ENCODE assay signal across 1 cellular context in genomic region chr11:66189031-66189745, GRCh38.
TF ChIP-seq lines count a peak whose summit lies in the region.

No MANE protein-coding gene starts in this region.

TF ChIP-seq in IMR-90, 13 proteins besides CTCF, POLR2A, EP300 and RAD21 (continued from another document):
- TF ChIP-seq ELK1 (IDR thresholded peaks at IDR 0.05; ENCODE audit: borderline replicate concordance, low read depth, low read length) (no peak), MAFK (IDR thresholded peaks at IDR 0.05; ENCODE audit: low read depth, low read length) (no peak)
